Comparison of ENCODE assay signal across 8 cellular contexts in the genomic region with DNA sequence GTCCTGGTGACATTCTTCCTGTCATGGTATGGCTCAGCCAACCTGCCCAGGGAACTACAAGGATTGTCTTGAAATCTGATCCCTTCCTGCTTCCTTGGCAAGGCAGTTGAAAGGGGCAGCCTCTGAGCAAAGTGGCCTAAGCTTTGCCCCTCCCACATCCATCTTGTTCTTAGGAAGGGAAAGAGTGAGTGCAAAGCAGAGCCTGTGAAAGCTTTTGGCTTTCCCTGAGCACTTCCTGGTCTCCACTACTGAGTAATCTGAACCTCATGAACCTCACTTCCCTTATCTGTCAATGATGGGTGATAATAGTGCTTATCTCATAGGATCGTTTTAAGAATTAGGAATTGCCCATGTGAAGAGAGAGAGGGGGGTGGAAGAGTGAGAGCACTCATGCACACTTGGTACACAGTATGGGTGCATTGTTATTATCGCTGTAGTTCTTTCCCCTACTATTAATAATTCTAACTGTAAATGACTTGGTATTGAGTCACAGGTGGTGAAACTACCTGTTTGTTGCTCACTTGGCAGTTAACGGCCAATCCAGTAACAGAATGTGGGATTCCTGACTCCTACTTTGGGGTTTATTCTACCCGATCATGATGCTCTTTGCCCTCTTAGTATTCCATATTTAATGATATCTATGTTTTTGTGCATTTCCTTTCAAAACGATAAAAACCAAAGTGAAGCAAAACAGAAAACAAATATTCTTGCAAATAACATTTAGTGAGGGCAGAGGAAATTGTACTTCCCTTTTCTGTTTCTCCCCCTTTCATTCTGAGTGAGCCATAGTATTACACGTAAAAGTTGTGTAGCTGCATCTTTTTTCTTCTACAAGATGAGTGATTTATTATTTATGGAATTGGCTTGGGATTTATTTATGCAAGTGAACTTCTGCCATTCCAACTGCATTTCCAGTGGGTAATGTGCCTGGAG.
DNase-seq lines count a peak whose midpoint lies in the region; ATAC-seq and TF ChIP-seq lines count a peak whose summit lies in the region.

No MANE protein-coding gene starts in this region.

- H3K36me3 Mint-ChIP-seq in activated CD4-positive, alpha-beta memory T cell treated with anti-CD3 and anti-CD28 coated beads for 36 hours = peaks cover 2% of the 10 kb centered on the region
- H3K36me3 Mint-ChIP-seq in activated CD4-positive, alpha-beta memory T cell treated with anti-CD3 and anti-CD28 coated beads, Interleukin-2, amount 10 ng/mL, durations not matched to agents 7 days and 5 days (ENCODE audit: low read depth) = no peaks in the 10 kb centered on the region
- no peaks in the 10 kb centered on the region for H3K36me3 Mint-ChIP-seq in mesothelial cell of epicardium

- no peaks in the 10 kb centered on the region for H3K9me3 ChIP-seq in NT2/D1 (ENCODE audit: insufficient read depth, low read length)
- H3K9me3 ChIP-seq in mononuclear cell (ENCODE audit: low read depth, low read length) = no peaks in the 10 kb centered on the region
- no peaks in the 10 kb centered on the region for H3K9me3 ChIP-seq in esophagus squamous epithelium

- no peak overlapping the region for H3K4me3 ChIP-seq in NT2/D1 (ENCODE audit: insufficient read length, low read depth)
- peak overlapping the region; percentile 18 for H3K4me3 ChIP-seq in mononuclear cell (ENCODE audit: low read length)
- H3K4me3 ChIP-seq in esophagus squamous epithelium = no peak overlapping the region

- 46 to 60% methylated on average over 6 of the region's 6 CpGs for WGBS in esophagus squamous epithelium, 2 donors

- intact Hi-C loops in activated CD4-positive, alpha-beta memory T cell treated with anti-CD3 and anti-CD28 coated beads for 36 hours (cut with micrococcal nuclease) = no loop called here
- intact Hi-C loops in esophagus squamous epithelium (cut with DNase I) = no loop called here

- POLR2A ChIA-PET in activated CD4-positive, alpha-beta memory T cell treated with anti-CD3 and anti-CD28 coated beads for 36 hours (lab: Charles Lee) = no interaction called here
- POLR2A ChIA-PET in activated CD4-positive, alpha-beta memory T cell treated with anti-CD3 and anti-CD28 coated beads, Interleukin-2, amount 10 ng/mL, durations not matched to agents 7 days and 5 days (lab: Charles Lee) = no interaction called here

- no peak overlapping the region for H3K27ac Mint-ChIP-seq in activated CD4-positive, alpha-beta memory T cell treated with anti-CD3 and anti-CD28 coated beads for 36 hours
- no peak overlapping the region for H3K27ac Mint-ChIP-seq in activated CD4-positive, alpha-beta memory T cell treated with anti-CD3 and anti-CD28 coated beads, Interleukin-2, amount 10 ng/mL, durations not matched to agents 7 days and 5 days
- H3K27ac Mint-ChIP-seq in mesothelial cell of epicardium = no peak overlapping the region

- H3K9me3 Mint-ChIP-seq in activated CD4-positive, alpha-beta memory T cell treated with anti-CD3 and anti-CD28 coated beads for 36 hours = peaks cover 7% of the 10 kb centered on the region
- H3K9me3 Mint-ChIP-seq in activated CD4-positive, alpha-beta memory T cell treated with anti-CD3 and anti-CD28 coated beads, Interleukin-2, amount 10 ng/mL, durations not matched to agents 7 days and 5 days = peaks cover 4% of the 10 kb centered on the region
- peaks cover 39% of the 10 kb centered on the region for H3K9me3 Mint-ChIP-seq in mesothelial cell of epicardium

- H3K36me3 ChIP-seq in NT2/D1 (ENCODE audit: insufficient read depth, insufficient read length, low read length) (no peaks in the 10 kb centered on the region), esophagus squamous epithelium (no peaks in the 10 kb centered on the region)

- H3K4me3 Mint-ChIP-seq in activated CD4-positive, alpha-beta memory T cell treated with anti-CD3 and anti-CD28 coated beads for 36 hours = no peak overlapping the region
- no peak overlapping the region for H3K4me3 Mint-ChIP-seq in activated CD4-positive, alpha-beta memory T cell treated with anti-CD3 and anti-CD28 coated beads, Interleukin-2, amount 10 ng/mL, durations not matched to agents 7 days and 5 days
- no peak overlapping the region for H3K4me3 Mint-ChIP-seq in mesothelial cell of epicardium

- no peak for TF ChIP-seq CTCF in mesothelial cell of epicardium (IDR thresholded peaks at IDR 0.05; ENCODE audit: unreplicated experiment)
- no peak for TF ChIP-seq CTCF in esophagus squamous epithelium (IDR thresholded peaks at IDR 0.05)

- ATAC-seq in HG02885 (IDR thresholded peaks at IDR 0.05; ENCODE audit: poor library complexity, unreplicated experiment) = peak; percentile 83

- H3K27me3 Mint-ChIP-seq in activated CD4-positive, alpha-beta memory T cell treated with anti-CD3 and anti-CD28 coated beads for 36 hours = no peaks in the 10 kb centered on the region
- no peaks in the 10 kb centered on the region for H3K27me3 Mint-ChIP-seq in activated CD4-positive, alpha-beta memory T cell treated with anti-CD3 and anti-CD28 coated beads, Interleukin-2, amount 10 ng/mL, durations not matched to agents 7 days and 5 days
- H3K27me3 Mint-ChIP-seq in mesothelial cell of epicardium (ENCODE audit: low read depth) = no peaks in the 10 kb centered on the region

- H3K9ac ChIP-seq in NT2/D1 (ENCODE audit: insufficient read length, low read depth) = no peak overlapping the region

- peaks cover 13% of the 10 kb centered on the region for H3K4me1 Mint-ChIP-seq in activated CD4-positive, alpha-beta memory T cell treated with anti-CD3 and anti-CD28 coated beads for 36 hours (ENCODE audit: low read depth)
- H3K4me1 Mint-ChIP-seq in activated CD4-positive, alpha-beta memory T cell treated with anti-CD3 and anti-CD28 coated beads, Interleukin-2, amount 10 ng/mL, durations not matched to agents 7 days and 5 days = peaks cover 4% of the 10 kb centered on the region
- H3K4me1 Mint-ChIP-seq in mesothelial cell of epicardium = peaks cover 14% of the 10 kb centered on the region

- peak; percentile 7 for DNase-seq in activated CD4-positive, alpha-beta memory T cell treated with anti-CD3 and anti-CD28 coated beads for 36 hours
- DNase-seq in activated CD4-positive, alpha-beta memory T cell treated with anti-CD3 and anti-CD28 coated beads, Interleukin-2, amount 10 ng/mL, durations not matched to agents 7 days and 5 days = no peak
- DNase-seq in NT2/D1 (ENCODE audit: low read depth, low spot score) = peak; percentile 13
- no peak for DNase-seq in NK-92 (lab: John Stamatoyannopoulos, UW; ENCODE audit: unreplicated experiment)
- DNase-seq in mesothelial cell of epicardium (ENCODE audit: low spot score in 2 of 2, unreplicated experiment in 2 of 2) = no peak
- no peak for DNase-seq in esophagus squamous epithelium (lab: John Stamatoyannopoulos, UW)

- TF ChIP-seq POLR2A in esophagus squamous epithelium (IDR thresholded peaks at IDR 0.05) = no peak

- no peak overlapping the region for H3K27ac ChIP-seq in esophagus squamous epithelium

- H3K4me1 ChIP-seq in NT2/D1 (ENCODE audit: insufficient read depth, insufficient read length) (no peaks in the 10 kb centered on the region), mononuclear cell (ENCODE audit: insufficient read depth, low read length) (peaks cover 5% of the 10 kb centered on the region), esophagus squamous epithelium (no peaks in the 10 kb centered on the region)

- CTCF ChIA-PET in activated CD4-positive, alpha-beta memory T cell treated with anti-CD3 and anti-CD28 coated beads for 36 hours (lab: Charles Lee) = no interaction called here
- CTCF ChIA-PET in activated CD4-positive, alpha-beta memory T cell treated with anti-CD3 and anti-CD28 coated beads, Interleukin-2, amount 10 ng/mL, durations not matched to agents 7 days and 5 days (lab: Charles Lee) = no interaction called here

- H3K27me3 ChIP-seq in NT2/D1 (ENCODE audit: insufficient read depth, insufficient read length) (no peaks in the 10 kb centered on the region), mononuclear cell (ENCODE audit: insufficient read depth, low read length) (no peaks in the 10 kb centered on the region), esophagus squamous epithelium (no peaks in the 10 kb centered on the region)

Comparison
In these comparisons a context has a peak if more than half of its experiments do, and no peak if none do; other contexts are left out.
1. DNase-seq: peak in activated CD4-positive, alpha-beta memory T cell treated with anti-CD3 and anti-CD28 coated beads for 36 hours (single experiment) and NT2/D1 (single experiment); none in activated CD4-positive, alpha-beta memory T cell treated with anti-CD3 and anti-CD28 coated beads, Interleukin-2, amount 10 ng/mL, durations not matched to agents 7 days and 5 days (single experiment), NK-92 (single experiment), mesothelial cell of epicardium (0 of 2) and esophagus squamous epithelium (single experiment).